In genomic region chr2:173965372-173966025, GRCh38 we compare ENCODE assay signal across 8 cellular contexts. TPM values are rescaled to one million over a fixed set of nuclear protein-coding genes. Genes with fewer than 3 reads are reported as not detected.
A peak's percentile ranks its signal among the peaks of the same experiment; 100 is the strongest.
DNase-seq lines count a peak whose midpoint lies in the region; ATAC-seq and TF ChIP-seq lines count a peak whose summit lies in the region.

TSS of gene SP3 (minus strand) at chr2:173965373. CDS start at chr2:173965171, 202 bp downstream.

- peaks cover 29% of the 10 kb centered on the region for H3K4me1 Mint-ChIP-seq in T-helper 1 cell treated with Interleukin-12 subunit alpha and Interleukin-12 subunit beta and Interleukin-4 antibody, amounts not matched to agents 30 μg/mL and 1 μg/mL, for 36 hours (ENCODE audit: low read depth)
- H3K4me1 Mint-ChIP-seq in progenitor cell of endocrine pancreas (ENCODE audit: low read depth), result peaks cover 34% of the 10 kb centered on the region

- peaks cover 3% of the 10 kb centered on the region for H3K27me3 Mint-ChIP-seq in T-helper 1 cell treated with Interleukin-12 subunit alpha and Interleukin-12 subunit beta and Interleukin-4 antibody, amounts not matched to agents 30 μg/mL and 1 μg/mL, for 36 hours (ENCODE audit: low read depth)
- no peaks in the 10 kb centered on the region for H3K27me3 Mint-ChIP-seq in progenitor cell of endocrine pancreas

- TF ChIP-seq CTCF in GM13976 (IDR thresholded peaks at IDR 0.05; ENCODE audit: borderline replicate concordance, control extremely low read depth, extremely low read depth, insufficient read depth, missing control alignments) (no peak), progenitor cell of endocrine pancreas (IDR thresholded peaks at IDR 0.05; ENCODE audit: unreplicated experiment) (no peak)

- no peaks in the 10 kb centered on the region for H3K9me3 Mint-ChIP-seq in T-helper 1 cell treated with Interleukin-12 subunit alpha and Interleukin-12 subunit beta and Interleukin-4 antibody, amounts not matched to agents 30 μg/mL and 1 μg/mL, for 36 hours
- H3K9me3 Mint-ChIP-seq in progenitor cell of endocrine pancreas (ENCODE audit: low read depth), result no peaks in the 10 kb centered on the region

- peak; percentile 72 for ATAC-seq in HG02852 (IDR thresholded peaks at IDR 0.05; ENCODE audit: unreplicated experiment)
- ATAC-seq in left cardiac atrium, result peak; percentile 90 to 91

- peaks cover 22% of the 10 kb centered on the region for H3K36me3 Mint-ChIP-seq in T-helper 1 cell treated with Interleukin-12 subunit alpha and Interleukin-12 subunit beta and Interleukin-4 antibody, amounts not matched to agents 30 μg/mL and 1 μg/mL, for 36 hours (ENCODE audit: low read depth)
- H3K36me3 Mint-ChIP-seq in progenitor cell of endocrine pancreas (ENCODE audit: insufficient read depth), result peaks cover 4% of the 10 kb centered on the region

- intact Hi-C loops in left cardiac atrium (cut with DNase I), result loop anchor here in 1 of 2 donors (5.0 kb wide), 1 partner anchor 77 kb away; no protein-coding TSS in a partner anchor

- peak within 1 kb of the TSS; percentile 99 for H3K27ac Mint-ChIP-seq in T-helper 1 cell treated with Interleukin-12 subunit alpha and Interleukin-12 subunit beta and Interleukin-4 antibody, amounts not matched to agents 30 μg/mL and 1 μg/mL, for 36 hours
- peak within 1 kb of the TSS; percentile 99 for H3K27ac Mint-ChIP-seq in progenitor cell of endocrine pancreas

- DNase-seq in GM13976 (ENCODE audit: low spot score) (peak; percentile 99), NCI-H1694 (lab: John Stamatoyannopoulos, UW) (peak; percentile 97), amniotic stem cell (lab: John Stamatoyannopoulos, UW) (peak; percentile 91), left cardiac atrium (peak; percentile 98), progenitor cell of endocrine pancreas (ENCODE audit: low spot score, unreplicated experiment) (peak; percentile 91), ureter (ENCODE audit: low spot score) (peak; percentile 99)

- in situ Hi-C loops in GM13976 (cut with MboI; ENCODE audit: low sequenced_read_pairs, unreplicated experiment), result no loop called here

- H3K4me3 Mint-ChIP-seq in T-helper 1 cell treated with Interleukin-12 subunit alpha and Interleukin-12 subunit beta and Interleukin-4 antibody, amounts not matched to agents 30 μg/mL and 1 μg/mL, for 36 hours, result peak within 1 kb of the TSS; percentile 89
- peak within 1 kb of the TSS; percentile 97 for H3K4me3 Mint-ChIP-seq in progenitor cell of endocrine pancreas (ENCODE audit: low read depth)

RNA-seq across cellular contexts. Expression of gene SP3, which starts in this region (rescaled TPM):
- 10 to 100 TPM; 42.9 to 49.0 TPM for total RNA-seq in left cardiac atrium
- total RNA-seq in progenitor cell of endocrine pancreas, result 93.8 and 96.9 TPM in 2 replicates
- 104 TPM for total RNA-seq in ureter

Comparison
In these comparisons a context has a peak if more than half of its experiments do, and no peak if none do; other contexts are left out.
1. Peak in every context shown above with its lines: DNase-seq and ATAC-seq.